Comparison of ENCODE assay signal across 17 cellular contexts in the genomic region with DNA sequence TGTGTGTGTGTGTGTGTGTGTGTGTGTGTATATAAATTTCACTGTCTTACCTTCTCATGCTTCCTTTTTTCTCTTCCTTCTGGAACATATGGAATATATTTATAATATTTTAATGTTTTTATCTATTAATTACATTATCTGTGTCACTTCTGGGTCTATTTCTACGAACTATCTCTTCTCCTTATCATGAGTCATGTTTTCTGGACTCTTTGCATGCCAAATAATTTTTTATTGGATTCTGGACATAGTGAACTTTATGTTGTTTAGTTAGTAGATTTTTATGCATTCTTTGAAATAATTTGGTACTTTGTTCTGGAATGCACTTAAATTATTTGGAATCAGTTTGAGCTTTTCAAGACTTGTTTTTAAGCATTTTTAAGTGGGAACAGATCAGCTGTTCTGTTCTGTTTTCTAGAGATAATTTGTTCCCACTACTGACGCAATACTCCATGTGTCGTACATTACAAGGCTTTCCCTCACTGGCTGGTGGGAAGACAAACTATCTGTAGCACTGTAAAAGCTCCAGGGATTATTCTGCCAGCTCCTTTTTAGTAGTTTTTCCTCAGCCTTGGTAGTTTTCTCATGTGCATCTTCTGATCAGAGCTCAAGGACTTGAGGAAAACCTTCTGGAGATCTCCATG.
DNase-seq lines count a peak whose midpoint lies in the region; ATAC-seq and TF ChIP-seq lines count a peak whose summit lies in the region.
"Had no signal": no experiment of that assay in that cellular context is flagged by ENCODE, and none has a peak within 500 bp of the region (broad histone marks: within the 10 kb centered on the region; RNA-seq: fewer than 3 reads in every experiment).

No MANE protein-coding gene starts in this region.

- no peak overlapping the region for H3K4me2 ChIP-seq in hepatocyte

- H3K4me3 Mint-ChIP-seq in stimulated activated naive B cell treated with anti-CD40 and anti-IgM and Interleukin-4, amounts not matched to agents 10 μg/mL and 1 μg/mL and 100 μg/mL, for 72 hours = no peak overlapping the region
- H3K4me3 Mint-ChIP-seq: CD4-positive, alpha-beta T cell had no signal

- H3K4me1 Mint-ChIP-seq in stimulated activated naive B cell treated with anti-CD40 and anti-IgM and Interleukin-4, amounts not matched to agents 10 μg/mL and 1 μg/mL and 100 μg/mL, for 72 hours = no peaks in the 10 kb centered on the region

- ATAC-seq in GM19324 (IDR thresholded peaks at IDR 0.05; ENCODE audit: low FRiP score, unreplicated experiment) = no peak
- no peak for ATAC-seq in stimulated activated naive B cell treated with anti-CD40 and anti-IgM and Interleukin-4, amounts not matched to agents 10 μg/mL and 1 μg/mL and 100 μg/mL, for 72 hours (replicated peaks)

- H4K20me1 ChIP-seq in hepatocyte (ENCODE audit: insufficient read depth, poor library complexity, severe bottlenecking) = no peaks in the 10 kb centered on the region

- H3K4me3 ChIP-seq in adipocyte (ENCODE audit: low read length) (no peak overlapping the region), fibroblast of pulmonary artery (replicated peaks; ENCODE audit: low read depth, low read length) (no peak overlapping the region), hepatocyte (no peak overlapping the region)
- H3K4me3 ChIP-seq: Peyer's patch had no signal

- H3K9me3 Mint-ChIP-seq in stimulated activated naive B cell treated with anti-CD40 and anti-IgM and Interleukin-4, amounts not matched to agents 10 μg/mL and 1 μg/mL and 100 μg/mL, for 72 hours = peaks cover 0 to 4% of the 10 kb centered on the region in 2 donors

- H3K27me3 ChIP-seq in adipocyte (replicated peaks; ENCODE audit: control insufficient read depth, insufficient read depth, low read length) (peaks cover 9% of the 10 kb centered on the region), hepatocyte (no peaks in the 10 kb centered on the region)
- H3K27me3 ChIP-seq: Peyer's patch had no signal

- whole genome bisulfite sequencing in hepatocyte (ENCODE audit: low lambda C conversion rate, missing lambda C conversion rate) = 60% methylated on average over 3 of the region's 3 CpGs

- no peaks in the 10 kb centered on the region for H3K27me3 Mint-ChIP-seq in stimulated activated naive B cell treated with anti-CD40 and anti-IgM and Interleukin-4, amounts not matched to agents 10 μg/mL and 1 μg/mL and 100 μg/mL, for 72 hours

- no peaks in the 10 kb centered on the region for H3K36me3 ChIP-seq in adipocyte (ENCODE audit: control insufficient read depth, insufficient read depth, low read length, severe bottlenecking)
- H3K36me3 ChIP-seq in hepatocyte (replicated peaks; ENCODE audit: insufficient read depth, low read depth) = no peaks in the 10 kb centered on the region
- H3K36me3 ChIP-seq: Peyer's patch had no signal

- DNase-seq in Ammon's horn (ENCODE audit: low spot score) (peak; percentile 50), adipocyte (ENCODE audit: low read depth) (peak; percentile 66), fibroblast of pulmonary artery (ENCODE audit: low read depth) (peak; percentile 36), hepatocyte (ENCODE audit: low spot score) (peak; percentile 50), COR-L47 (lab: John Stamatoyannopoulos, UW) (no peak), NCI-H774 (lab: John Stamatoyannopoulos, UW) (no peak)
- no peak for DNase-seq in stimulated activated naive B cell treated with anti-CD40 and anti-IgM and Interleukin-4, amounts not matched to agents 10 μg/mL and 1 μg/mL and 100 μg/mL, for 72 hours
- DNase-seq: AML-193; CD4-positive, alpha-beta T cell; DND-41; GF-D8; NCI-H1105 treated with DMSO at 0.1 percent for 48 hours; NCI-H187 treated with DMSO at 0.1 percent for 48 hours; NCI-H2171; Peyer's patch; SIG-M5 had no signal

- no peak overlapping the region for H3K27ac Mint-ChIP-seq in stimulated activated naive B cell treated with anti-CD40 and anti-IgM and Interleukin-4, amounts not matched to agents 10 μg/mL and 1 μg/mL and 100 μg/mL, for 72 hours
- H3K27ac Mint-ChIP-seq: CD4-positive, alpha-beta T cell had no signal

- peaks cover 18% of the 10 kb centered on the region for H3K9me3 ChIP-seq in adipocyte (ENCODE audit: control insufficient read depth, low read length)
- no peaks in the 10 kb centered on the region for H3K9me3 ChIP-seq in hepatocyte (ENCODE audit: low read depth)
- H3K9me3 ChIP-seq: Peyer's patch had no signal

- H2AFZ ChIP-seq in hepatocyte = no peak overlapping the region

- H3K36me3 Mint-ChIP-seq in stimulated activated naive B cell treated with anti-CD40 and anti-IgM and Interleukin-4, amounts not matched to agents 10 μg/mL and 1 μg/mL and 100 μg/mL, for 72 hours = peaks cover 0 to 3% of the 10 kb centered on the region in 2 donors

- H3K9me2 ChIP-seq in hepatocyte (replicated peaks; ENCODE audit: insufficient read depth) = no peaks in the 10 kb centered on the region

- no peaks in the 10 kb centered on the region for H3K79me2 ChIP-seq in hepatocyte

- H3K9ac ChIP-seq in adipocyte (ENCODE audit: low read length) = no peak overlapping the region

- TF ChIP-seq CTCF in fibroblast of pulmonary artery (IDR thresholded peaks at IDR 0.05; ENCODE audit: low read length, missing control alignments) = no peak
- no peak for TF ChIP-seq CTCF in hepatocyte (IDR thresholded peaks at IDR 0.05; ENCODE audit: poor library complexity)

- H3K4me1 ChIP-seq in adipocyte (ENCODE audit: control insufficient read depth, insufficient read depth, low read length) (peaks cover 19% of the 10 kb centered on the region), hepatocyte (ENCODE audit: insufficient read depth) (no peaks in the 10 kb centered on the region)
- H3K4me1 ChIP-seq: Peyer's patch had no signal

- H3K27ac ChIP-seq in hepatocyte = peak overlapping the region; percentile 66
- H3K27ac ChIP-seq: Peyer's patch had no signal

Comparison
In these comparisons a context has a peak if more than half of its experiments do, and no peak if none do; other contexts are left out.
1. DNase-seq: peak in Ammon's horn (single experiment), adipocyte (single experiment), fibroblast of pulmonary artery (single experiment) and hepatocyte (single experiment); none in COR-L47 (single experiment), NCI-H774 (single experiment) and stimulated activated naive B cell treated with anti-CD40 and anti-IgM and Interleukin-4, amounts not matched to agents 10 μg/mL and 1 μg/mL and 100 μg/mL, for 72 hours (single experiment).